7 cellular contexts compared by ENCODE assay signal in the genomic region with DNA sequence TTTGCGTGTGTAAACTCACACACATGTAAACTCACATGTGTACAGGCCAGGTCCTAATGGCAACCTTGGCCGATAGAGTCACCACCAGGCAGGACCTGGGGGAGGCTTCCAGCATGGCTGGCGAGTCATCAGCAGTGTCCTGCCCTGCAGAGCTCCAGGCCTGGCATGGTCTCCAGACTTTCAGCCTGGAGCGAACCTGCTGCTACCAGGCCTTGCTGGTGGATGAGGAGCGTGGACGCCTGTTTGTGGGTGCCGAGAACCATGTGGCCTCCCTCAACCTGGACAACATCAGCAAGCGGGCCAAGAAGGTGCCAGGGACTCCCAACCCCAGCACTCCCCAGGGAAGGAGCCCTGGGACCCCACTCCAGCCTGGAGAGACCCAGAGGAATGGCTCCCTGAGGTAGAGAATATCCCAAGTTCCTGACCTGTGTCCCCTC. TPM values are rescaled to one million over a fixed set of nuclear protein-coding genes. Genes with fewer than 3 reads are reported as not detected.
A peak's percentile ranks its signal among the peaks of the same experiment; 100 is the strongest.
DNase-seq lines count a peak whose midpoint lies in the region; ATAC-seq and TF ChIP-seq lines count a peak whose summit lies in the region.
"Had no signal": no experiment of that assay in that cellular context is flagged by ENCODE, and none has a peak within 500 bp of the region (broad histone marks: within the 10 kb centered on the region; RNA-seq: fewer than 3 reads in every experiment).

No MANE protein-coding gene starts in this region.

- H3K27me3 ChIP-seq in HCT116 (ENCODE audit: insufficient read depth, low read length): no peaks in the 10 kb centered on the region
- H3K27me3 ChIP-seq in dorsolateral prefrontal cortex: peaks cover 0 to 19% (median 7%) of the 10 kb centered on the region in 45 donors

- H3K4me3 ChIP-seq in HCT116 (replicated peaks in 1 of 2; ENCODE audit: low read depth in 1 of 2, low read length in 2 of 2) (peak overlapping the region; percentile 47 to 53), dorsolateral prefrontal cortex (peak overlapping the region in 49 of 59 donors; percentile 3 to 80 (median 65))

- peak overlapping the region; percentile 80 for H3K4me2 ChIP-seq in HCT116 (ENCODE audit: low read length)

- no peaks in the 10 kb centered on the region for H3K9me2 ChIP-seq in HCT116 (ENCODE audit: insufficient read depth)

- RAD21 ChIA-PET in HCT116 (lab: Charles Lee; ENCODE audit: low non-redundant PET in 1 of 2, low total read pairs in 2 of 2, uncharacterized antibody in 2 of 2, unreplicated experiment in 2 of 2): interaction anchor here (0.8 to 1.5 kb wide), 2 partner anchors 10 to 43 kb away, joined by 3 to 6 read pairs; no protein-coding TSS in a partner anchor

- no peak for DNase-seq in HCT116 (ENCODE audit: low read depth, low spot score)
- DNase-seq in dorsolateral prefrontal cortex: peak in 1 of 10 donors; percentile 4
- peak; percentile 59 for DNase-seq in renal cortical epithelial cell (ENCODE audit: low read depth)
- DNase-seq in SKM-1 treated with dmso at 0.1 percent for 144 hours (lab: John Stamatoyannopoulos, UW; ENCODE audit: unreplicated experiment): no peak
- no peak for DNase-seq in effector CD8-positive, alpha-beta T cell (lab: John Stamatoyannopoulos, UW)
- DNase-seq in omental fat pad (ENCODE audit: low spot score): no peak
- DNase-seq: DMS79 treated with DMSO at 0.1 percent for 48 hours had no signal

- peaks cover 79 to 93% of the 10 kb centered on the region in 2 experiments for H3K4me1 ChIP-seq in HCT116 (ENCODE audit: control insufficient read depth in 1 of 2, insufficient read depth in 2 of 2, low read length in 2 of 2)

- no peaks in the 10 kb centered on the region for H3K36me3 ChIP-seq in HCT116 (ENCODE audit: control insufficient read depth in 1 of 2, insufficient read depth in 2 of 2, low read length in 2 of 2)

- H3K27ac ChIP-seq in HCT116 (ENCODE audit: low read depth, low read length): peak overlapping the region; percentile 88
- peak overlapping the region; percentile 31 to 100 (median 100) for H3K27ac ChIP-seq in dorsolateral prefrontal cortex

- no peaks in the 10 kb centered on the region for H3K79me2 ChIP-seq in HCT116 (ENCODE audit: insufficient read depth, low read length)

- no peak for TF ChIP-seq RAD21 in HCT116 (IDR thresholded peaks at IDR 0.05; ENCODE audit: low read depth)

- no peaks in the 10 kb centered on the region for H4K20me1 ChIP-seq in HCT116 (ENCODE audit: insufficient read depth)

- TF ChIP-seq CTCF in HCT116 (IDR thresholded peaks at IDR 0.05 in 2 of 3, conservative IDR thresholded peaks at IDR 0.05 in 1 of 3; ENCODE audit: borderline replicate concordance in 1 of 3, insufficient read depth in 1 of 3, low read depth in 2 of 3, low read length in 2 of 3): no peak
- TF ChIP-seq CTCF in dorsolateral prefrontal cortex (IDR thresholded peaks at IDR 0.05 in 54 of 56, conservative IDR thresholded peaks at IDR 0.05 in 2 of 56; ENCODE audit: low read depth in 1 of 56, partially characterized antibody in 56 of 56): no peak
- TF ChIP-seq CTCF in omental fat pad (IDR thresholded peaks at IDR 0.05): no peak

- TF ChIP-seq POLR2A in HCT116 (IDR thresholded peaks at IDR 0.05; ENCODE audit: borderline replicate concordance, extremely low read depth, insufficient read depth, insufficient read length): no peak

- ATAC-seq in HCT116 (no peak), omental fat pad (ENCODE audit: low FRiP score) (no peak)

- peak overlapping the region; percentile 62 for H3K9ac ChIP-seq in HCT116 (ENCODE audit: low read length)

- intact Hi-C loops in HCT116 (cut with micrococcal nuclease) (loop anchor here (5.0 kb wide), 1 partner anchor 148 kb away; no protein-coding TSS in a partner anchor), dorsolateral prefrontal cortex (cut with DNase I) (loop anchor here in 1 of 2 donors (5.0 kb wide), 2 partner anchors 78 to 148 kb away; partner anchors contain the start of gene GNAT1)

- H3K9me3 ChIP-seq in HCT116 (ENCODE audit: control insufficient read depth in 1 of 2, insufficient read depth in 1 of 2, low read depth in 1 of 2, low read length in 2 of 2): no peaks in the 10 kb centered on the region

- POLR2A ChIA-PET in HCT116 (lab: Charles Lee): no interaction called here

- no peak overlapping the region for H2AFZ ChIP-seq in HCT116 (ENCODE audit: low read depth, low read length, poor library complexity, severe bottlenecking)

- no TSS peak for BruUV-seq in HCT116 (replicated peaks; lab: Mats Ljungman, UMichigan)

- CTCF ChIA-PET in HCT116 (lab: Charles Lee): interaction anchor here (0.7 to 3.4 kb wide), 5 partner anchors 10 to 75 kb away, joined by 3 to 27 read pairs (median 4); no protein-coding TSS in a partner anchor

TF ChIP-seq in HCT116, 20 proteins besides CTCF, POLR2A, EP300 and RAD21:
- TF ChIP-seq FOSL1 (IDR thresholded peaks at IDR 0.05; ENCODE audit: low read depth) (no peak), ZNF274 (IDR thresholded peaks at IDR 0.05; ENCODE audit: low read depth, low read length) (no peak), CEBPB (IDR thresholded peaks at IDR 0.05; ENCODE audit: low read depth) (no peak), EGR1 (IDR thresholded peaks at IDR 0.05; ENCODE audit: low read depth) (no peak), TCF7L2 (IDR thresholded peaks at IDR 0.05; ENCODE audit: borderline replicate concordance, extremely low read depth, insufficient read depth, insufficient read length) (no peak)

RNA-seq across cellular contexts. Expression of gene SEMA3B, which starts 1.0 kb away (rescaled TPM):
- total RNA-seq in HCT116 (2021; ENCODE audit: unreplicated experiment) (46.2 TPM), dorsolateral prefrontal cortex (100 to 1,000 TPM in 85 of 120 experiments, 10 to 100 TPM in 35; 36.0 to 486 (median 135) TPM), renal cortical epithelial cell (7.8 and 27.0 TPM in 2 replicates), omental fat pad (10 to 100 TPM; 14.2 to 94.1 (median 45.4) TPM)
- polyA plus RNA-seq in HCT116 (2012): 51.1 and 79.0 TPM in 2 replicates

RNA-seq across cellular contexts. Expression of gene LSMEM2, which starts 8.9 kb away (rescaled TPM):
- total RNA-seq in HCT116 (2021; ENCODE audit: unreplicated experiment) (not detected), dorsolateral prefrontal cortex (1 to 10 TPM in 95 of 120 experiments, under 1 TPM in 23, not detected in 2; 0.31 to 7.4 (median 1.7) TPM), renal cortical epithelial cell (not detected in 2 replicates), omental fat pad (not detected)
- 0.18 and 0.41 TPM in 2 replicates for polyA plus RNA-seq in HCT116 (2012)

RNA-seq across cellular contexts. Expression of gene IFRD2, which starts 22.2 kb away (rescaled TPM):
- total RNA-seq in HCT116 (2021; ENCODE audit: unreplicated experiment): 146 TPM
- 101 and 103 TPM in 2 replicates for polyA plus RNA-seq in HCT116 (2012)
- 10 to 100 TPM; 15.0 to 46.2 (median 28.8) TPM for total RNA-seq in dorsolateral prefrontal cortex
- total RNA-seq in renal cortical epithelial cell: 28.8 and 57.8 TPM in 2 replicates
- total RNA-seq in omental fat pad: 100 to 1,000 TPM in 1 of 4 donors, 10 to 100 TPM in 3; 40.0 to 178 (median 72.2) TPM

RNA-seq across cellular contexts. Expression of gene HYAL3, which starts 29.2 kb away (rescaled TPM):
- total RNA-seq in HCT116 (2021; ENCODE audit: unreplicated experiment): 10.3 TPM
- 4.6 and 6.5 TPM in 2 replicates for polyA plus RNA-seq in HCT116 (2012)
- 10 to 100 TPM in 25 of 120 experiments, 1 to 10 TPM in 95; 3.0 to 14.8 (median 8.4) TPM for total RNA-seq in dorsolateral prefrontal cortex
- 13.5 and 15.1 TPM in 2 replicates for total RNA-seq in renal cortical epithelial cell
- total RNA-seq in omental fat pad: 1 to 10 TPM; 1.9 to 6.2 (median 4.0) TPM

RNA-seq across cellular contexts. Expression of gene NAA80, which starts 29.2 kb away (rescaled TPM):
- total RNA-seq in HCT116 (2021; ENCODE audit: unreplicated experiment) (21.3 TPM), dorsolateral prefrontal cortex (10 to 100 TPM in 119 of 120 experiments, 1 to 10 TPM in 1; 10.0 to 30.3 (median 19.2) TPM), renal cortical epithelial cell (2.8 and 6.4 TPM in 2 replicates), omental fat pad (1 to 10 TPM; 3.4 to 8.4 (median 5.3) TPM)
- 27.0 and 31.4 TPM in 2 replicates for polyA plus RNA-seq in HCT116 (2012)
